Comparison of ENCODE assay signal across 15 cellular contexts in genomic region chr13:32255744-32256120, GRCh38. TPM values are rescaled to one million over a fixed set of nuclear protein-coding genes. Genes with fewer than 3 reads are reported as not detected.
DNase-seq lines count a peak whose midpoint lies in the region; ATAC-seq and TF ChIP-seq lines count a peak whose summit lies in the region.
"Had no signal": no experiment of that assay in that cellular context is flagged by ENCODE, and none has a peak within 500 bp of the region (broad histone marks: within the 10 kb centered on the region; RNA-seq: fewer than 3 reads in every experiment).

No MANE protein-coding gene starts in this region.

- no peak overlapping the region for H3K18ac ChIP-seq in neuronal stem cell (ENCODE audit: low read length)

- intact Hi-C loops in right cardiac atrium (cut with DNase I) (no loop called here), left cardiac atrium (cut with DNase I) (no loop called here)

- no peak overlapping the region for H3K4ac ChIP-seq in neuronal stem cell (ENCODE audit: low read length)

- no peak overlapping the region for H2AK5ac ChIP-seq in neuronal stem cell (ENCODE audit: low read depth, low read length)

- no peaks in the 10 kb centered on the region for H3K79me2 ChIP-seq in osteoblast (ENCODE audit: insufficient read depth, low read length)

- H4K20me1 ChIP-seq in osteoblast (ENCODE audit: insufficient read depth, low read length), result no peaks in the 10 kb centered on the region

- H4K8ac ChIP-seq in neuronal stem cell (ENCODE audit: low read depth, low read length), result no peak overlapping the region

- H3K4me1 ChIP-seq in right cardiac atrium (ENCODE audit: control insufficient read depth, insufficient read depth, low read length) (peaks cover 5% of the 10 kb centered on the region), neuronal stem cell (ENCODE audit: control insufficient read depth in 2 of 2, insufficient read depth in 1 of 2, low read depth in 1 of 2, low read length in 2 of 2) (peaks cover 4 to 5% of the 10 kb centered on the region in 2 donors), osteoblast (ENCODE audit: insufficient read depth, low read length) (peaks cover under 1% of the 10 kb centered on the region)
- H3K4me1 ChIP-seq: neural progenitor cell had no signal

- TF ChIP-seq CTCF in osteoblast (IDR thresholded peaks at IDR 0.05; ENCODE audit: extremely low read depth, low read depth, low read length), result no peak

- no peaks in the 10 kb centered on the region for H3K27me3 Mint-ChIP-seq in activated T-cell treated with anti-CD3 and anti-CD28 coated beads, Interleukin-2, amount 50 U/mL, for 24 hours
- no peaks in the 10 kb centered on the region for H3K27me3 Mint-ChIP-seq in T-helper 17 cell

- H2BK15ac ChIP-seq in neuronal stem cell (ENCODE audit: low read length), result no peak overlapping the region

- peak overlapping the region; percentile 21 for H2AFZ ChIP-seq in neuronal stem cell (ENCODE audit: low read length)
- no peak overlapping the region for H2AFZ ChIP-seq in osteoblast (ENCODE audit: low read length)
- H2AFZ ChIP-seq: neural progenitor cell had no signal

- no peaks in the 10 kb centered on the region for H3K9me3 Mint-ChIP-seq in activated T-cell treated with anti-CD3 and anti-CD28 coated beads, Interleukin-2, amount 50 U/mL, for 24 hours
- H3K9me3 Mint-ChIP-seq: endodermal cell, neural progenitor cell had no signal

- DNase-seq in right cardiac atrium (no peak), left cardiac atrium (no peak), dermis microvascular lymphatic vessel endothelial cell (ENCODE audit: low read depth in 2 of 2) (peak; percentile 76 to 87), neuronal stem cell (ENCODE audit: low spot score) (no peak), kidney glomerular epithelial cell (lab: John Stamatoyannopoulos, UW) (no peak), osteoblast (ENCODE audit: insufficient read length, low spot score, missing footprints) (no peak), T-helper 17 cell (no peak)
- no peak for DNase-seq in activated T-cell treated with anti-CD3 and anti-CD28 coated beads, Interleukin-2, amount 50 U/mL, for 24 hours
- DNase-seq: DMS 273 treated with DMSO at 0.1 percent for 48 hours, endodermal cell, glutamatergic neuron, NCI-H345, T-helper 2 cell had no signal

- no peak overlapping the region for H2BK5ac ChIP-seq in neuronal stem cell (ENCODE audit: low read length)

- H3K27ac ChIP-seq in right cardiac atrium (ENCODE audit: low read length) (no peak overlapping the region), neuronal stem cell (replicated peaks; ENCODE audit: low read length) (no peak overlapping the region), osteoblast (ENCODE audit: low read depth, low read length) (no peak overlapping the region)
- H3K27ac ChIP-seq: neural progenitor cell had no signal

- ATAC-seq in right cardiac atrium (no peak), left cardiac atrium (no peak), T-helper 17 cell (no peak)
- ATAC-seq: HCT116 had no signal

- H2BK120ac ChIP-seq in neuronal stem cell (ENCODE audit: low read depth, low read length), result no peak overlapping the region

- no peaks in the 10 kb centered on the region for H3K4me1 Mint-ChIP-seq in activated T-cell treated with anti-CD3 and anti-CD28 coated beads, Interleukin-2, amount 50 U/mL, for 24 hours (ENCODE audit: low read depth)
- peaks cover 2% of the 10 kb centered on the region for H3K4me1 Mint-ChIP-seq in T-helper 17 cell
- H3K4me1 Mint-ChIP-seq: endodermal cell, neural progenitor cell had no signal

- no peak overlapping the region for H3K14ac ChIP-seq in neuronal stem cell (ENCODE audit: low read length)

- H3K4me2 ChIP-seq in neuronal stem cell (ENCODE audit: insufficient read depth, low read length, poor library complexity, severe bottlenecking) (no peak overlapping the region), osteoblast (ENCODE audit: insufficient read depth, low read length) (no peak overlapping the region)
- H3K4me2 ChIP-seq: neural progenitor cell had no signal

- H3K36me3 Mint-ChIP-seq in activated T-cell treated with anti-CD3 and anti-CD28 coated beads, Interleukin-2, amount 50 U/mL, for 24 hours (ENCODE audit: low read depth), result no peaks in the 10 kb centered on the region
- peaks cover 2% of the 10 kb centered on the region for H3K36me3 Mint-ChIP-seq in T-helper 17 cell (ENCODE audit: low read depth)
- H3K36me3 Mint-ChIP-seq: neural progenitor cell had no signal

- no peaks in the 10 kb centered on the region for H3K9me3 ChIP-seq in right cardiac atrium (ENCODE audit: control insufficient read depth, low read length)
- no peaks in the 10 kb centered on the region for H3K9me3 ChIP-seq in neuronal stem cell (replicated peaks in 1 of 2; ENCODE audit: control insufficient read depth in 2 of 2, insufficient read depth in 1 of 2, low read depth in 1 of 2, low read length in 2 of 2)
- no peaks in the 10 kb centered on the region for H3K9me3 ChIP-seq in osteoblast (ENCODE audit: low read depth, low read length)
- no peaks in the 10 kb centered on the region for H3K9me3 ChIP-seq in T-helper 17 cell (ENCODE audit: control insufficient read depth, low read length, poor library complexity, severe bottlenecking)

- H3K4me3 ChIP-seq in right cardiac atrium (ENCODE audit: low read length) (peak overlapping the region; percentile 48), neuronal stem cell (ENCODE audit: low read length in 2 of 2) (no peak overlapping the region), osteoblast (ENCODE audit: insufficient read depth, low read length) (no peak overlapping the region)
- H3K4me3 ChIP-seq: neural progenitor cell had no signal

- H3K79me1 ChIP-seq in neuronal stem cell (ENCODE audit: low read depth, low read length), result no peaks in the 10 kb centered on the region

- no peak overlapping the region for H2BK12ac ChIP-seq in neuronal stem cell (ENCODE audit: low read length)

- H4K91ac ChIP-seq in neuronal stem cell (ENCODE audit: low read depth, low read length, poor library complexity), result no peak overlapping the region

- H3K36me3 ChIP-seq in neuronal stem cell (replicated peaks in 1 of 2; ENCODE audit: control insufficient read depth in 2 of 2, insufficient read depth in 2 of 2, low read length in 2 of 2) (no peaks in the 10 kb centered on the region), osteoblast (ENCODE audit: insufficient read depth, low read length) (no peaks in the 10 kb centered on the region)
- H3K36me3 ChIP-seq: neural progenitor cell had no signal

- H3K23ac ChIP-seq in neuronal stem cell (ENCODE audit: low read depth, low read length, poor library complexity), result no peak overlapping the region

- 63% methylated on average over 6 of the region's 6 CpGs for WGBS in right cardiac atrium
- no CpG with 5 or more reads among the region's 6 CpGs for WGBS in neuronal stem cell (ENCODE audit: extremely low coverage in 2 of 2, insufficient read length in 2 of 2, insufficient replicate concordance in 1 of 2), 2 donors

- no peaks in the 10 kb centered on the region for H3K27me3 ChIP-seq in right cardiac atrium (ENCODE audit: control insufficient read depth, insufficient read depth)
- no peaks in the 10 kb centered on the region for H3K27me3 ChIP-seq in neuronal stem cell (ENCODE audit: control insufficient read depth in 3 of 3, insufficient read depth in 3 of 3, low read depth in 1 of 3, low read length in 3 of 3)
- no peaks in the 10 kb centered on the region for H3K27me3 ChIP-seq in osteoblast (ENCODE audit: insufficient read depth, low read length)
- H3K27me3 ChIP-seq: neural progenitor cell had no signal

- H3K4me3 Mint-ChIP-seq in activated T-cell treated with anti-CD3 and anti-CD28 coated beads, Interleukin-2, amount 50 U/mL, for 24 hours, result no peak overlapping the region
- no peak overlapping the region for H3K4me3 Mint-ChIP-seq in T-helper 17 cell
- H3K4me3 Mint-ChIP-seq: endodermal cell, neural progenitor cell had no signal

- H3K27ac Mint-ChIP-seq in activated T-cell treated with anti-CD3 and anti-CD28 coated beads, Interleukin-2, amount 50 U/mL, for 24 hours, result no peak overlapping the region
- no peak overlapping the region for H3K27ac Mint-ChIP-seq in T-helper 17 cell
- H3K27ac Mint-ChIP-seq: endodermal cell, neural progenitor cell had no signal

- no peak overlapping the region for H3K9ac ChIP-seq in neuronal stem cell (ENCODE audit: low read depth, low read length, poor library complexity)
- H3K9ac ChIP-seq: neural progenitor cell had no signal

RNA-seq across cellular contexts. Expression of gene ZAR1L, which starts 59.4 kb away (rescaled TPM):
- total RNA-seq in right cardiac atrium (not detected), left cardiac atrium (not detected), dermis microvascular lymphatic vessel endothelial cell (not detected in 2 replicates), osteoblast (not detected in 2 replicates), T-helper 17 cell (not detected)
- not detected for polyA plus RNA-seq in right cardiac atrium
- polyA plus RNA-seq in neuronal stem cell (2013, experiment 1 of 2), result 0.11 TPM
- 0.11 TPM for polyA plus RNA-seq in neuronal stem cell (2013, experiment 2 of 2)

RNA-seq across cellular contexts. Expression of gene BRCA2, which starts 59.6 kb away (rescaled TPM):
- total RNA-seq in right cardiac atrium, result 1 to 10 TPM in 3 of 4 donors, under 1 TPM in 1; 0.51 to 1.2 (median 1.1) TPM
- 0.07 TPM for polyA plus RNA-seq in right cardiac atrium
- total RNA-seq in left cardiac atrium, result 1 to 10 TPM; 1.0 to 2.1 TPM
- 2.3 and 5.1 TPM in 2 replicates for total RNA-seq in dermis microvascular lymphatic vessel endothelial cell
- 5.9 TPM for polyA plus RNA-seq in neuronal stem cell (2013, experiment 1 of 2)
- polyA plus RNA-seq in neuronal stem cell (2013, experiment 2 of 2), result 5.6 TPM
- total RNA-seq in osteoblast, result 4.7 and 6.5 TPM in 2 replicates
- total RNA-seq in T-helper 17 cell, result 1 to 10 TPM; 2.9 to 4.8 TPM

Comparison
In these comparisons a context has a peak if more than half of its experiments do, and no peak if none do; other contexts are left out.
1. DNase-seq: peak in dermis microvascular lymphatic vessel endothelial cell (2 of 2); none in right cardiac atrium (0 of 3), left cardiac atrium (single experiment), neuronal stem cell (single experiment), kidney glomerular epithelial cell (single experiment), activated T-cell treated with anti-CD3 and anti-CD28 coated beads, Interleukin-2, amount 50 U/mL, for 24 hours (single experiment), osteoblast (single experiment) and T-helper 17 cell (0 of 3).